ENCODE assay signal across 1 cellular context in the genomic region with DNA sequence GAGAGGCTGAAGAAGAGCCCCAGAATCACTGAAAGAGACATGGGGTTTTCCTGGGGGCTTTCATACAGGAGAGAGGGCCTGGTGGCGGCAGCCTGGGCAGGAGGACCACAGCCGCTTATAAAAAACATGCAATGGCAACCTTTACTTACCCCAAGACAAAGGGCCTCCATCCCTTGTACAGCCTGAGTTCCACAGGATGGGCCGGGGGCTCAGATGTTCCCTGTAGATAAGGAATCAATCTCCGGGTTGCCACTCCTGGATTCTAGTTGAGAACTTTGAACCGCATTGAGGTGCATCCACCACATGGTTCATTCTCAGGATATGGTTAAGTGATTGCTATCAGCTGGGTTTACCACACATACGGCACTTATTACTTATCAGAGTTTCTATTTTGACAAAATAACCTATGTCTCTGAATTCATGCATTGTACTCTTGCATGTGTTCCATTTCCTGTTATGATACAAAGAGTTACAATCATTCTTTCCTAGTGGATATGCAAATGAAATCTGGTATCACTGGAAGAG.
TF ChIP-seq lines count a peak whose summit lies in the region.

No MANE protein-coding gene starts in this region.

TF ChIP-seq in GM12878, 131 proteins besides CTCF, POLR2A, EP300 and RAD21 (continued from another document):
- TF ChIP-seq, protein P1, sequence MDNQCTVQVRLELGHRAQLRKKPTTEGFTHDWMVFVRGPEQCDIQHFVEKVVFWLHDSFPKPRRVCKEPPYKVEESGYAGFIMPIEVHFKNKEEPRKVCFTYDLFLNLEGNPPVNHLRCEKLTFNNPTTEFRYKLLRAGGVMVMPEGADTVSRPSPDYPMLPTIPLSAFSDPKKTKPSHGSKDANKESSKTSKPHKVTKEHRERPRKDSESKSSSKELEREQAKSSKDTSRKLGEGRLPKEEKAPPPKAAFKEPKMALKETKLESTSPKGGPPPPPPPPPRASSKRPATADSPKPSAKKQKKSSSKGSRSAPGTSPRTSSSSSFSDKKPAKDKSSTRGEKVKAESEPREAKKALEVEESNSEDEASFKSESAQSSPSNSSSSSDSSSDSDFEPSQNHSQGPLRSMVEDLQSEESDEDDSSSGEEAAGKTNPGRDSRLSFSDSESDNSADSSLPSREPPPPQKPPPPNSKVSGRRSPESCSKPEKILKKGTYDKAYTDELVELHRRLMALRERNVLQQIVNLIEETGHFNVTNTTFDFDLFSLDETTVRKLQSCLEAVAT (IDR thresholded peaks at IDR 0.05), result peak; percentile 46; the same call in 1 of the 2 replicates
- TF ChIP-seq YY1 (IDR thresholded peaks at IDR 0.05; ENCODE audit: low read depth, low read length) (no peak), ESRRA (IDR thresholded peaks at IDR 0.05; ENCODE audit: low read length) (no peak), NR2C1 (IDR thresholded peaks at IDR 0.05) (no peak), EED (IDR thresholded peaks at IDR 0.05; ENCODE audit: low read depth) (0 out of 2 replicates have a peak, but pooled peaks have one; percentile 17), IKZF2 (IDR thresholded peaks at IDR 0.05) (peak; percentile 83 to 85), ATF2 (IDR thresholded peaks at IDR 0.05; ENCODE audit: low read length) (peak; percentile 79), BCL11A (IDR thresholded peaks at IDR 0.05; ENCODE audit: low read depth, low read length) (peak; percentile 87), TCF3 (IDR thresholded peaks at IDR 0.05; ENCODE audit: borderline replicate concordance, insufficient read depth, low read depth, low read length) (0 out of 2 replicates have a peak, but pooled peaks have one; percentile 51), ZSCAN29 (IDR thresholded peaks at IDR 0.05) (no peak), STAT3 (IDR thresholded peaks at IDR 0.05; ENCODE audit: low read depth, low read length) (0 out of 2 replicates have a peak, but pooled peaks have one; percentile 19), ETV6 (conservative IDR thresholded peaks at IDR 0.05 in 1 of 2, IDR thresholded peaks at IDR 0.05 in 1 of 2; ENCODE audit: borderline replicate concordance in 1 of 2, low read depth in 1 of 2) (peak in 1 of 2 experiments; percentile 44; a peak in 1 of 4 replicates), RUNX3 (IDR thresholded peaks at IDR 0.05; ENCODE audit: low read length) (peak; percentile 96), ZNF207 (IDR thresholded peaks at IDR 0.05; ENCODE audit: borderline replicate concordance) (no peak), SP1 (IDR thresholded peaks at IDR 0.05; ENCODE audit: low read depth, low read length) (no peak), IKZF1 (conservative IDR thresholded peaks at IDR 0.05) (peak; percentile 67), MTA2 (IDR thresholded peaks at IDR 0.05; ENCODE audit: low read depth) (peak; percentile 88), TCF7 (IDR thresholded peaks at IDR 0.05; ENCODE audit: borderline replicate concordance) (no peak), PAX5 (IDR thresholded peaks at IDR 0.05; ENCODE audit: borderline replicate concordance, low read depth, low read length) (peak; percentile 86), JUNB (IDR thresholded peaks at IDR 0.05) (peak; percentile 59), ZNF24 (IDR thresholded peaks at IDR 0.05) (peak; percentile 82), E2F4 (IDR thresholded peaks at IDR 0.05; ENCODE audit: low read depth, low read length) (no peak), FOXM1 (IDR thresholded peaks at IDR 0.05; ENCODE audit: low read depth, low read length) (0 out of 2 replicates have a peak, but pooled peaks have one; percentile 38)
- TF ChIP-seq, protein P2, sequence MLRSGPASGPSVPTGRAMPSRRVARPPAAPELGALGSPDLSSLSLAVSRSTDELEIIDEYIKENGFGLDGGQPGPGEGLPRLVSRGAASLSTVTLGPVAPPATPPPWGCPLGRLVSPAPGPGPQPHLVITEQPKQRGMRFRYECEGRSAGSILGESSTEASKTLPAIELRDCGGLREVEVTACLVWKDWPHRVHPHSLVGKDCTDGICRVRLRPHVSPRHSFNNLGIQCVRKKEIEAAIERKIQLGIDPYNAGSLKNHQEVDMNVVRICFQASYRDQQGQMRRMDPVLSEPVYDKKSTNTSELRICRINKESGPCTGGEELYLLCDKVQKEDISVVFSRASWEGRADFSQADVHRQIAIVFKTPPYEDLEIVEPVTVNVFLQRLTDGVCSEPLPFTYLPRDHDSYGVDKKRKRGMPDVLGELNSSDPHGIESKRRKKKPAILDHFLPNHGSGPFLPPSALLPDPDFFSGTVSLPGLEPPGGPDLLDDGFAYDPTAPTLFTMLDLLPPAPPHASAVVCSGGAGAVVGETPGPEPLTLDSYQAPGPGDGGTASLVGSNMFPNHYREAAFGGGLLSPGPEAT (IDR thresholded peaks at IDR 0.05; ENCODE audit: low read depth), result peak; percentile 72; the same call in 1 of the 2 replicates
- TF ChIP-seq, protein P3, sequence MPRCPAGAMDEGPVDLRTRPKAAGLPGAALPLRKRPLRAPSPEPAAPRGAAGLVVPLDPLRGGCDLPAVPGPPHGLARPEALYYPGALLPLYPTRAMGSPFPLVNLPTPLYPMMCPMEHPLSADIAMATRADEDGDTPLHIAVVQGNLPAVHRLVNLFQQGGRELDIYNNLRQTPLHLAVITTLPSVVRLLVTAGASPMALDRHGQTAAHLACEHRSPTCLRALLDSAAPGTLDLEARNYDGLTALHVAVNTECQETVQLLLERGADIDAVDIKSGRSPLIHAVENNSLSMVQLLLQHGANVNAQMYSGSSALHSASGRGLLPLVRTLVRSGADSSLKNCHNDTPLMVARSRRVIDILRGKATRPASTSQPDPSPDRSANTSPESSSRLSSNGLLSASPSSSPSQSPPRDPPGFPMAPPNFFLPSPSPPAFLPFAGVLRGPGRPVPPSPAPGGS (IDR thresholded peaks at IDR 0.05; ENCODE audit: borderline replicate concordance, insufficient read depth, low read depth, low read length, poor library complexity, severe bottlenecking), result peak; percentile 35
